ENCODE assay signal across 20 cellular contexts in genomic region chr11:77147036-77147315, GRCh38. TPM values are rescaled to one million over a fixed set of nuclear protein-coding genes. Genes with fewer than 3 reads are reported as not detected.
DNase-seq lines count a peak whose midpoint lies in the region; TF ChIP-seq lines count a peak whose summit lies in the region.
"Had no signal": no experiment of that assay in that cellular context is flagged by ENCODE, and none has a peak within 500 bp of the region (broad histone marks: within the 10 kb centered on the region; RNA-seq: fewer than 3 reads in every experiment).

No MANE protein-coding gene starts in this region.

- H2BK12ac ChIP-seq in H9 (ENCODE audit: insufficient read length, low read depth, low read length): no peak overlapping the region

- no peak overlapping the region for H3K56ac ChIP-seq in H9 (ENCODE audit: insufficient read length, low read depth, low read length)

- H2AFZ ChIP-seq in H9 (ENCODE audit: low read length) (no peak overlapping the region), PC-9 (no peak overlapping the region)

- peaks cover 8% of the 10 kb centered on the region for H3K23me2 ChIP-seq in H9 (ENCODE audit: insufficient read length, low read depth, low read length, poor library complexity, severe bottlenecking)

- H3K4ac ChIP-seq in H9 (ENCODE audit: low read depth, low read length): no peak overlapping the region

- peak overlapping the region; percentile 94 for H3K4me2 ChIP-seq in H9 (ENCODE audit: insufficient read depth, insufficient read length, low read length)
- no peak overlapping the region for H3K4me2 ChIP-seq in PC-9

- no peaks in the 10 kb centered on the region for H3K79me1 ChIP-seq in H9 (ENCODE audit: insufficient read depth, low read depth, low read length, poor library complexity, severe bottlenecking)

- no peak overlapping the region for H2BK120ac ChIP-seq in H9 (ENCODE audit: low read depth, low read length, poor library complexity, severe bottlenecking)

- H4K8ac ChIP-seq in H9 (replicated peaks; ENCODE audit: insufficient read length, low read depth, low read length): no peak overlapping the region

- H3T11ph ChIP-seq in H9 (ENCODE audit: low read length): no peak overlapping the region

- no peak overlapping the region for H3K23ac ChIP-seq in H9 (ENCODE audit: insufficient read length, low read depth, low read length)

- H4K5ac ChIP-seq in H9 (ENCODE audit: insufficient read length, low read depth, low read length): no peak overlapping the region

- no peak overlapping the region for H3K18ac ChIP-seq in H9 (ENCODE audit: insufficient read length, low read depth, low read length)

- no peak overlapping the region for H3K27ac ChIP-seq in H9 (ENCODE audit: insufficient read length, low read depth, low read length)
- H3K27ac ChIP-seq in PC-9: no peak overlapping the region
- H3K27ac ChIP-seq: GM23248, HL-60, RWPE1, SJSA1 had no signal

- CTCF ChIA-PET in PC-9 (lab: Charles Lee): no interaction called here

- H3K27me3 ChIP-seq in H9 (ENCODE audit: insufficient read depth, low read length) (no peaks in the 10 kb centered on the region), PC-9 (ENCODE audit: insufficient read depth, low read depth) (peaks cover 46% of the 10 kb centered on the region)
- H3K27me3 ChIP-seq: SJSA1 had no signal

- H3K79me2 ChIP-seq in H9 (ENCODE audit: insufficient read depth, low read length) (no peaks in the 10 kb centered on the region), PC-9 (ENCODE audit: low read depth) (no peaks in the 10 kb centered on the region)

- no TSS peak for BruUV-seq in PC-9 (replicated peaks; lab: Mats Ljungman, UMichigan)

- WGBS in H9 (ENCODE audit: extremely low coverage, insufficient read length, low lambda C conversion rate): no CpG with 5 or more reads among the region's 1 CpG

- H3K4me1 ChIP-seq in H9 (ENCODE audit: insufficient read depth, low read length): peaks cover 2% of the 10 kb centered on the region; the same call in 1 of the 2 replicates
- H3K4me1 ChIP-seq in PC-9 (replicated peaks; ENCODE audit: insufficient read depth): no peaks in the 10 kb centered on the region
- H3K4me1 ChIP-seq: SJSA1 had no signal

- TF ChIP-seq CTCF in H9 (conservative IDR thresholded peaks at IDR 0.05): no peak
- TF ChIP-seq CTCF in glutamatergic neuron (IDR thresholded peaks at IDR 0.05; ENCODE audit: partially characterized antibody, unreplicated experiment): no peak
- TF ChIP-seq CTCF in PC-9 (conservative IDR thresholded peaks at IDR 0.05): no peak

- H3K36me3 Mint-ChIP-seq in H9 (ENCODE audit: insufficient read depth in 1 of 3, low read depth in 3 of 3) (no peaks in the 10 kb centered on the region), glutamatergic neuron (ENCODE audit: unreplicated experiment) (no peaks in the 10 kb centered on the region)
- H3K36me3 Mint-ChIP-seq: CD4-positive, alpha-beta memory T cell had no signal

- no peak overlapping the region for H3K14ac ChIP-seq in H9 (ENCODE audit: insufficient read depth, low read length)

- H3K4me3 ChIP-seq in PC-9: no peak overlapping the region
- H3K4me3 ChIP-seq: SJSA1 had no signal

- H3K9me3 ChIP-seq in H9 (ENCODE audit: control insufficient read depth, low read depth, low read length) (no peaks in the 10 kb centered on the region), PC-9 (ENCODE audit: insufficient read depth, low read depth) (no peaks in the 10 kb centered on the region)
- H3K9me3 ChIP-seq: SJSA1 had no signal

- no peaks in the 10 kb centered on the region for H3K9me2 ChIP-seq in PC-9 (ENCODE audit: insufficient read depth)

- no peaks in the 10 kb centered on the region; a peak in 1 of 5 replicates for H3K9me3 Mint-ChIP-seq in H9
- peaks cover 6% of the 10 kb centered on the region for H3K9me3 Mint-ChIP-seq in glutamatergic neuron (ENCODE audit: unreplicated experiment)
- H3K9me3 Mint-ChIP-seq: CD4-positive, alpha-beta memory T cell; HFFc6 had no signal

- no peak overlapping the region for H2AK5ac ChIP-seq in H9 (ENCODE audit: insufficient read length, low read length)

- no peaks in the 10 kb centered on the region for H3K36me3 ChIP-seq in PC-9 (ENCODE audit: low read depth)
- H3K36me3 ChIP-seq: SJSA1 had no signal

- H4K91ac ChIP-seq in H9 (ENCODE audit: insufficient read length, low read depth, low read length): no peak overlapping the region

- no peak overlapping the region for H2BK15ac ChIP-seq in H9 (ENCODE audit: low read depth, low read length)

- POLR2A ChIA-PET in PC-9 (lab: Charles Lee; ENCODE audit: unreplicated experiment): no interaction called here

- H4K20me1 ChIP-seq in H9 (ENCODE audit: control insufficient read depth, insufficient read depth, insufficient read length) (peaks cover 3% of the 10 kb centered on the region), PC-9 (ENCODE audit: insufficient read depth) (no peaks in the 10 kb centered on the region)

- no peak overlapping the region for H3K27ac Mint-ChIP-seq in H9
- H3K27ac Mint-ChIP-seq in glutamatergic neuron (ENCODE audit: unreplicated experiment): peak overlapping the region; percentile 54
- H3K27ac Mint-ChIP-seq: HFFc6 had no signal

- no peak overlapping the region for H2BK20ac ChIP-seq in H9 (ENCODE audit: low read depth, low read length, poor library complexity, severe bottlenecking)

- peak; percentile 48 for DNase-seq in NCI-H82 (lab: John Stamatoyannopoulos, UW)
- no peak for DNase-seq in NCI-H82 treated with DMSO at 0.1 percent for 48 hours (lab: John Stamatoyannopoulos, UW; ENCODE audit: unreplicated experiment)
- no peak for DNase-seq in H9
- DNase-seq in glutamatergic neuron: no peak
- peak; percentile 54 for DNase-seq in retina
- DNase-seq in PC-9: no peak
- DNase-seq in AG08395 (ENCODE audit: low spot score): no peak
- no peak for DNase-seq in dermis blood vessel endothelial cell
- DNase-seq: CD4-positive, alpha-beta memory T cell; EL; GM23248; HFFc6; NCI-H1436; NCI-H2029 treated with DMSO at 0.1 percent for 48 hours; NCI-H2227 treated with DMSO at 0.1 percent for 48 hours; OCI-M1 had no signal

- H3K4me1 Mint-ChIP-seq in H9 (peaks cover 23 to 28% of the 10 kb centered on the region in 2 experiments), glutamatergic neuron (ENCODE audit: low read depth, unreplicated experiment) (peaks cover 31% of the 10 kb centered on the region)

- H2BK5ac ChIP-seq in H9 (ENCODE audit: insufficient read length, low read length): no peak overlapping the region

- intact Hi-C loops in PC-9 (cut with micrococcal nuclease; ENCODE audit: unreplicated experiment): no loop called here

- H3K9ac ChIP-seq in H9 (ENCODE audit: extremely low read depth, insufficient read length, low read length): no peak overlapping the region
- H3K9ac ChIP-seq: GM23248 had no signal

- H3K27me3 Mint-ChIP-seq in H9 (ENCODE audit: low read depth) (peaks cover 20% of the 10 kb centered on the region), glutamatergic neuron (ENCODE audit: unreplicated experiment) (peaks cover 8% of the 10 kb centered on the region)
- H3K27me3 Mint-ChIP-seq: CD4-positive, alpha-beta memory T cell had no signal

- H3F3A ChIP-seq in PC-9 (ENCODE audit: insufficient read depth, low read depth): no peaks in the 10 kb centered on the region

- H3K4me3 Mint-ChIP-seq in H9 (peak overlapping the region; percentile 21 to 83; a peak in 4 of 5 replicates), glutamatergic neuron (ENCODE audit: unreplicated experiment) (peak overlapping the region; percentile 47)
- H3K4me3 Mint-ChIP-seq: HFFc6 had no signal

RNA-seq across cellular contexts. Expression of gene MYO7A, which starts 18.9 kb away (rescaled TPM):
- total RNA-seq in H9 (2021) (1.6 and 2.2 TPM in 2 replicates), glutamatergic neuron (ENCODE audit: unreplicated experiment) (11.6 TPM), PC-9 (2021) (2.4 and 3.5 TPM in 2 replicates), dermis blood vessel endothelial cell (7.7 and 8.7 TPM in 2 replicates)
- total RNA-seq: A172, GM23248, SJSA1 had no signal

RNA-seq across cellular contexts. Expression of gene OMP, which starts 44.3 kb away (rescaled TPM):
- total RNA-seq in H9 (2021) (0.86 TPM in 1 of 2 replicates, not detected in the other), glutamatergic neuron (ENCODE audit: unreplicated experiment) (not detected), PC-9 (2021) (1.4 TPM in 1 of 2 replicates, not detected in the other), dermis blood vessel endothelial cell (0.47 TPM in 1 of 2 replicates, not detected in the other)
- total RNA-seq: A172, GM23248, SJSA1 had no signal

Comparison
In these comparisons a context has a peak if more than half of its experiments do, and no peak if none do; other contexts are left out.
1. DNase-seq: peak in NCI-H82 (single experiment) and retina (single experiment); none in NCI-H82 treated with DMSO at 0.1 percent for 48 hours (single experiment), H9 (single experiment), glutamatergic neuron (single experiment), PC-9 (0 of 2), AG08395 (single experiment) and dermis blood vessel endothelial cell (single experiment).